Comparison of ENCODE assay signal across 8 cellular contexts in genomic region chr2:88626171-88627054, GRCh38. TPM values are rescaled to one million over a fixed set of nuclear protein-coding genes. Genes with fewer than 3 reads are reported as not detected.
DNase-seq lines count a peak whose midpoint lies in the region; ATAC-seq and TF ChIP-seq lines count a peak whose summit lies in the region.

No MANE protein-coding gene starts in this region.

- H3K27ac ChIP-seq in CD4-positive, alpha-beta memory T cell (ENCODE audit: low read depth, low read length) = peak overlapping the region; percentile 92
- H3K27ac ChIP-seq in neural cell (ENCODE audit: low read length) (peak overlapping the region; percentile 86), suprapubic skin (peak overlapping the region; percentile 97)

- peaks cover 2 to 25% (median 14%) of the 10 kb centered on the region in 4 donors for H3K4me1 Mint-ChIP-seq in CD4-positive, alpha-beta memory T cell

- ATAC-seq in GM21717 (IDR thresholded peaks at IDR 0.05; ENCODE audit: unreplicated experiment) (peak; percentile 5), GM18870 (IDR thresholded peaks at IDR 0.05; ENCODE audit: unreplicated experiment) (no peak)

- H3F3A ChIP-seq in neural cell (ENCODE audit: insufficient read depth, low read length, poor library complexity, severe bottlenecking) = no peaks in the 10 kb centered on the region

- H3K9ac ChIP-seq in neural cell (ENCODE audit: low read length) = peak overlapping the region; percentile 88

- H3K79me2 ChIP-seq in neural cell (replicated peaks; ENCODE audit: insufficient read depth, low read length) = peaks cover 42% of the 10 kb centered on the region

- H4K20me1 ChIP-seq in neural cell (ENCODE audit: insufficient read depth) = no peaks in the 10 kb centered on the region

- no peak for TF ChIP-seq RAD21 in neural cell (conservative IDR thresholded peaks at IDR 0.05)

- peak overlapping the region; percentile 92 to 98 (median 96) for H3K4me3 Mint-ChIP-seq in CD4-positive, alpha-beta memory T cell

- no peaks in the 10 kb centered on the region for H3K9me3 Mint-ChIP-seq in CD4-positive, alpha-beta memory T cell

- TF ChIP-seq EP300 in neural cell (conservative IDR thresholded peaks at IDR 0.05; ENCODE audit: poor library complexity, severe bottlenecking) = no peak
- TF ChIP-seq EP300 in suprapubic skin (IDR thresholded peaks at IDR 0.05) = no peak

- peaks cover 36% of the 10 kb centered on the region for H3K4me1 ChIP-seq in CD4-positive, alpha-beta memory T cell (ENCODE audit: insufficient read depth, low read length)
- peaks cover 45% of the 10 kb centered on the region for H3K4me1 ChIP-seq in suprapubic skin

- no peaks in the 10 kb centered on the region for H3K9me2 ChIP-seq in neural cell (ENCODE audit: insufficient read depth, low read length)

- peak overlapping the region in 6 of 7 donors; percentile 94 to 98 (median 96) for H3K27ac Mint-ChIP-seq in CD4-positive, alpha-beta memory T cell

- CTCF ChIA-PET in CD4-positive, alpha-beta memory T cell (lab: Charles Lee; ENCODE audit: partially characterized antibody) = no interaction called here

- H2AFZ ChIP-seq in neural cell (ENCODE audit: low read depth, low read length) = peak overlapping the region; percentile 15

- POLR2A ChIA-PET in CD4-positive, alpha-beta memory T cell (lab: Charles Lee; ENCODE audit: partially characterized antibody) = interaction anchor here (0.8 to 3.5 kb wide), 5 partner anchors 7 to 65 kb away, joined by 4 to 49 read pairs (median 6); partner anchors contain the start of gene RPIA

- no peaks in the 10 kb centered on the region for H3K36me3 ChIP-seq in CD4-positive, alpha-beta memory T cell (ENCODE audit: insufficient read depth, low read length)
- H3K36me3 ChIP-seq in neural cell (ENCODE audit: insufficient read depth, low read length) = no peaks in the 10 kb centered on the region
- no peaks in the 10 kb centered on the region for H3K36me3 ChIP-seq in suprapubic skin

- no peak for TF ChIP-seq POLR2A in suprapubic skin (IDR thresholded peaks at IDR 0.05)

- 2% methylated on average over 24 of the region's 54 CpGs for WGBS in suprapubic skin

- DNase-seq in CD4-positive, alpha-beta memory T cell = peak in 4 of 5 donors; percentile 58 to 68 (median 62)
- DNase-seq in NCI-H146 (lab: John Stamatoyannopoulos, UW) (peak; percentile 66), activated T-helper 1 cell treated with Interleukin-2 at 50 U/mL for 16 hours (ENCODE audit: low read depth) (peak; percentile 43), fibroblast of peridontal ligament (ENCODE audit: extremely low read depth) (peak; percentile 46), suprapubic skin (ENCODE audit: low spot score in 2 of 2) (peak; percentile 76 to 81)

- H3K36me3 Mint-ChIP-seq in CD4-positive, alpha-beta memory T cell = peaks cover 0 to 4% of the 10 kb centered on the region in 2 donors

- intact Hi-C loops in CD4-positive, alpha-beta memory T cell (cut with micrococcal nuclease) = loop anchor here (1.0 to 5.0 kb wide), 3 partner anchors 34 to 65 kb away; partner anchors contain the start of gene RPIA

- TF ChIP-seq CTCF in neural cell (IDR thresholded peaks at IDR 0.05; ENCODE audit: poor library complexity, severe bottlenecking) (no peak), suprapubic skin (IDR thresholded peaks at IDR 0.05) (no peak)

- no peaks in the 10 kb centered on the region for H3K27me3 ChIP-seq in CD4-positive, alpha-beta memory T cell (ENCODE audit: insufficient read depth, low read length)
- H3K27me3 ChIP-seq in neural cell (ENCODE audit: insufficient read depth, low read depth, low read length) (no peaks in the 10 kb centered on the region), suprapubic skin (no peaks in the 10 kb centered on the region)

- H3K4me3 ChIP-seq in CD4-positive, alpha-beta memory T cell (ENCODE audit: low read length in 2 of 2) = peak overlapping the region; percentile 68 to 72
- H3K4me3 ChIP-seq in neural cell (ENCODE audit: low read length) = peak overlapping the region; percentile 90
- peak overlapping the region; percentile 86 for H3K4me3 ChIP-seq in suprapubic skin

- no peaks in the 10 kb centered on the region for H3K9me3 ChIP-seq in CD4-positive, alpha-beta memory T cell (ENCODE audit: control insufficient read depth in 1 of 2, low read length in 2 of 2)
- H3K9me3 ChIP-seq in neural cell (ENCODE audit: low read length) (no peaks in the 10 kb centered on the region), suprapubic skin (no peaks in the 10 kb centered on the region)

- H3K27me3 Mint-ChIP-seq in CD4-positive, alpha-beta memory T cell = no peaks in the 10 kb centered on the region

- peak overlapping the region; percentile 94 for H3K4me2 ChIP-seq in neural cell (ENCODE audit: low read length)

TF ChIP-seq in neural cell, 6 proteins besides CTCF, POLR2A, EP300 and RAD21:
- TF ChIP-seq MXI1 (conservative IDR thresholded peaks at IDR 0.05; ENCODE audit: poor library complexity, severe bottlenecking) (no peak), TAF1 (IDR thresholded peaks at IDR 0.05; ENCODE audit: low read depth) (no peak)

RNA-seq across cellular contexts. Expression of gene EIF2AK3, which starts 0.9 kb away (rescaled TPM):
- total RNA-seq in CD4-positive, alpha-beta memory T cell = 10 to 100 TPM; 30.9 to 31.0 TPM
- 10 to 100 TPM in 1 of 2 donors, 1 to 10 TPM in 1; 1.3 to 10.1 TPM for polyA plus RNA-seq in CD4-positive, alpha-beta memory T cell
- 21.0 and 23.2 TPM in 2 replicates for polyA plus RNA-seq in neural cell
- polyA minus RNA-seq in neural cell = 44.0 and 45.5 TPM in 2 replicates
- total RNA-seq in suprapubic skin = 10 to 100 TPM; 23.4 to 30.2 (median 23.9) TPM
